Comparison of ENCODE assay signal across 18 cellular contexts in genomic region chr21:38765056-38765455, GRCh38. TPM values are rescaled to one million over a fixed set of nuclear protein-coding genes. Genes with fewer than 3 reads are reported as not detected.
A peak's percentile ranks its signal among the peaks of the same experiment; 100 is the strongest.
DNase-seq lines count a peak whose midpoint lies in the region; ATAC-seq lines count a peak whose summit lies in the region.
"Had no signal": no experiment of that assay in that cellular context is flagged by ENCODE, and none has a peak within 500 bp of the region (broad histone marks: within the 10 kb centered on the region; RNA-seq: fewer than 3 reads in every experiment).

No MANE protein-coding gene starts in this region.

- H3K36me3 Mint-ChIP-seq in activated CD4-positive, alpha-beta T cell treated with anti-CD3 and anti-CD28 coated beads, Interleukin-2, amount 10 ng/mL, durations not matched to agents 7 days and 5 days (ENCODE audit: low read depth), result peaks cover 13% of the 10 kb centered on the region
- H3K36me3 Mint-ChIP-seq in CD4-positive, CD25-positive, alpha-beta regulatory T cell, result no peaks in the 10 kb centered on the region
- no peaks in the 10 kb centered on the region for H3K36me3 Mint-ChIP-seq in T-cell
- H3K36me3 Mint-ChIP-seq in naive thymus-derived CD4-positive, alpha-beta T cell, result peaks cover 0 to 10% (median 4%) of the 10 kb centered on the region in 5 donors

- no peak overlapping the region for H3K27ac ChIP-seq in CD4-positive, CD25-positive, alpha-beta regulatory T cell (ENCODE audit: insufficient read depth, low read length, poor library complexity, severe bottlenecking)
- no peak overlapping the region for H3K27ac ChIP-seq in naive thymus-derived CD4-positive, alpha-beta T cell (ENCODE audit: low read depth, low read length)
- H3K27ac ChIP-seq: A549, HL-60, SK-N-MC had no signal

- peaks cover 12% of the 10 kb centered on the region for H3K9me3 Mint-ChIP-seq in activated CD4-positive, alpha-beta T cell treated with anti-CD3 and anti-CD28 coated beads, Interleukin-2, amount 10 ng/mL, durations not matched to agents 7 days and 5 days
- H3K9me3 Mint-ChIP-seq in CD4-positive, CD25-positive, alpha-beta regulatory T cell, result peaks cover 0 to 2% (median 0%) of the 10 kb centered on the region in 7 donors
- peaks cover 0 to 4% (median 0%) of the 10 kb centered on the region in 3 donors for H3K9me3 Mint-ChIP-seq in T-cell
- H3K9me3 Mint-ChIP-seq in naive thymus-derived CD4-positive, alpha-beta T cell, result peaks cover 0 to 6% (median 0%) of the 10 kb centered on the region in 11 donors

- peaks cover 39% of the 10 kb centered on the region for H3K4me1 Mint-ChIP-seq in activated CD4-positive, alpha-beta T cell treated with anti-CD3 and anti-CD28 coated beads, Interleukin-2, amount 10 ng/mL, durations not matched to agents 7 days and 5 days
- H3K4me1 Mint-ChIP-seq in CD4-positive, CD25-positive, alpha-beta regulatory T cell, result peaks cover 10 to 35% (median 26%) of the 10 kb centered on the region in 4 donors
- H3K4me1 Mint-ChIP-seq in T-cell, result peaks cover 35 to 44% (median 38%) of the 10 kb centered on the region in 3 donors
- H3K4me1 Mint-ChIP-seq in naive thymus-derived CD4-positive, alpha-beta T cell, result peaks cover 15 to 47% (median 36%) of the 10 kb centered on the region in 7 donors

- POLR2A ChIA-PET in activated CD4-positive, alpha-beta T cell treated with anti-CD3 and anti-CD28 coated beads, Interleukin-2, amount 10 ng/mL, durations not matched to agents 7 days and 5 days (lab: Charles Lee), result no interaction called here
- POLR2A ChIA-PET in T-cell (lab: Charles Lee), result no interaction called here
- POLR2A ChIA-PET in naive thymus-derived CD4-positive, alpha-beta T cell (lab: Charles Lee), result no interaction called here

- H3K4me3 Mint-ChIP-seq in activated CD4-positive, alpha-beta T cell treated with anti-CD3 and anti-CD28 coated beads, Interleukin-2, amount 10 ng/mL, durations not matched to agents 7 days and 5 days, result no peak overlapping the region
- peak overlapping the region in 1 of 4 donors; percentile 83 for H3K4me3 Mint-ChIP-seq in CD4-positive, CD25-positive, alpha-beta regulatory T cell
- H3K4me3 Mint-ChIP-seq in T-cell, result peak overlapping the region in 2 of 3 donors; percentile 4 to 36
- H3K4me3 Mint-ChIP-seq in naive thymus-derived CD4-positive, alpha-beta T cell, result peak overlapping the region in 5 of 10 donors; percentile 15 to 98 (median 36)

- H3K27me3 ChIP-seq in CD4-positive, CD25-positive, alpha-beta regulatory T cell (ENCODE audit: control insufficient read depth, insufficient read depth, low read length), result peaks cover 2% of the 10 kb centered on the region
- no peaks in the 10 kb centered on the region for H3K27me3 ChIP-seq in naive thymus-derived CD4-positive, alpha-beta T cell (ENCODE audit: control insufficient read depth in 2 of 2, insufficient read depth in 2 of 2, low read length in 2 of 2)

- H3K9me3 ChIP-seq in CD4-positive, CD25-positive, alpha-beta regulatory T cell (ENCODE audit: control insufficient read depth in 2 of 2, low read length in 2 of 2), result no peaks in the 10 kb centered on the region
- no peaks in the 10 kb centered on the region for H3K9me3 ChIP-seq in naive thymus-derived CD4-positive, alpha-beta T cell (ENCODE audit: control insufficient read depth in 2 of 3, low read length in 3 of 3)

- peaks cover 17% of the 10 kb centered on the region for H3K4me1 ChIP-seq in CD4-positive, CD25-positive, alpha-beta regulatory T cell (ENCODE audit: control insufficient read depth, insufficient read depth, low read length, poor library complexity, severe bottlenecking)
- H3K4me1 ChIP-seq in naive thymus-derived CD4-positive, alpha-beta T cell (ENCODE audit: control insufficient read depth in 2 of 2, insufficient read depth in 2 of 2, low read length in 2 of 2), result peaks cover 24% of the 10 kb centered on the region in 2 donors
- H3K4me1 ChIP-seq: HAP-1 had no signal

- DNase-seq in activated CD4-positive, alpha-beta T cell treated with anti-CD3 and anti-CD28 coated beads, Interleukin-2, amount 10 ng/mL, durations not matched to agents 7 days and 5 days, result no peak
- no peak for DNase-seq in activated CD4-positive, alpha-beta T cell treated with anti-CD3 and anti-CD28 coated beads for 48 hours
- DNase-seq in CD4-positive, CD25-positive, alpha-beta regulatory T cell, result no peak
- no peak for DNase-seq in T-cell
- DNase-seq in naive thymus-derived CD4-positive, alpha-beta T cell, result no peak
- DNase-seq in cerebellar nuclear complex (lab: John Stamatoyannopoulos, UW), result no peak
- DNase-seq in HT-29 (ENCODE audit: low spot score), result no peak
- DNase-seq in occipital lobe (lab: John Stamatoyannopoulos, UW), result no peak
- DNase-seq: AML-193, DND-41, NCI-H1417, NCI-H1930, NCI-H748 treated with DMSO at 0.1 percent for 48 hours, PC-3 had no signal

- no peaks in the 10 kb centered on the region for H3K27me3 Mint-ChIP-seq in activated CD4-positive, alpha-beta T cell treated with anti-CD3 and anti-CD28 coated beads, Interleukin-2, amount 10 ng/mL, durations not matched to agents 7 days and 5 days
- H3K27me3 Mint-ChIP-seq in CD4-positive, CD25-positive, alpha-beta regulatory T cell, result peaks cover 32% of the 10 kb centered on the region
- H3K27me3 Mint-ChIP-seq in T-cell, result no peaks in the 10 kb centered on the region
- peaks cover 0 to 2% (median 0%) of the 10 kb centered on the region in 5 donors for H3K27me3 Mint-ChIP-seq in naive thymus-derived CD4-positive, alpha-beta T cell

- intact Hi-C loops in naive thymus-derived CD4-positive, alpha-beta T cell (cut with micrococcal nuclease), result loop anchor here (5.0 to 10.0 kb wide), 2 partner anchors 547 to 620 kb away; partner anchors contain the start of gene BRWD1 (in 1 of the 2)

- peak overlapping the region; percentile 100 for H3K27ac Mint-ChIP-seq in activated CD4-positive, alpha-beta T cell treated with anti-CD3 and anti-CD28 coated beads, Interleukin-2, amount 10 ng/mL, durations not matched to agents 7 days and 5 days
- H3K27ac Mint-ChIP-seq in CD4-positive, CD25-positive, alpha-beta regulatory T cell, result peak overlapping the region; percentile 5 to 80 (median 41)
- peak overlapping the region in 1 of 2 donors; percentile 99 for H3K27ac Mint-ChIP-seq in T-cell
- peak overlapping the region in 8 of 9 donors; percentile 17 to 99 (median 84) for H3K27ac Mint-ChIP-seq in naive thymus-derived CD4-positive, alpha-beta T cell

- ATAC-seq in CD4-positive, CD25-positive, alpha-beta regulatory T cell (ENCODE audit: low read depth in 2 of 2), result no peak
- no peak for ATAC-seq in T-cell (replicated peaks in 1 of 4)
- no peak for ATAC-seq in naive thymus-derived CD4-positive, alpha-beta T cell
- ATAC-seq: A549, PC-3 had no signal

- H3K36me3 ChIP-seq in CD4-positive, CD25-positive, alpha-beta regulatory T cell (ENCODE audit: control insufficient read depth, insufficient read depth, low read length), result no peaks in the 10 kb centered on the region
- H3K36me3 ChIP-seq in naive thymus-derived CD4-positive, alpha-beta T cell (ENCODE audit: control insufficient read depth in 2 of 3, insufficient read depth in 3 of 3, low read length in 3 of 3), result no peaks in the 10 kb centered on the region
- H3K36me3 ChIP-seq: HAP-1 had no signal

- H3K4me3 ChIP-seq in CD4-positive, CD25-positive, alpha-beta regulatory T cell (ENCODE audit: low read depth, low read length), result no peak overlapping the region
- no peak overlapping the region for H3K4me3 ChIP-seq in naive thymus-derived CD4-positive, alpha-beta T cell (ENCODE audit: low read length)
- H3K4me3 ChIP-seq: A549, HAP-1, SK-N-MC had no signal

- CTCF ChIA-PET in activated CD4-positive, alpha-beta T cell treated with anti-CD3 and anti-CD28 coated beads, Interleukin-2, amount 10 ng/mL, durations not matched to agents 7 days and 5 days (lab: Charles Lee), result interaction anchor here (0.5 to 1.6 kb wide), 5 partner anchors 9 to 85 kb away, joined by 3 to 4 read pairs (median 3); no protein-coding TSS in a partner anchor
- CTCF ChIA-PET in T-cell (lab: Charles Lee), result no interaction called here
- CTCF ChIA-PET in naive thymus-derived CD4-positive, alpha-beta T cell (lab: Charles Lee), result no interaction called here

RNA-seq across cellular contexts. Expression of gene ETS2, which starts 40.7 kb away (rescaled TPM):
- total RNA-seq in activated CD4-positive, alpha-beta T cell treated with anti-CD3 and anti-CD28 coated beads, Interleukin-2, amount 10 ng/mL, durations not matched to agents 7 days and 5 days, result 10 to 100 TPM; 15.2 to 19.7 TPM
- 12.3 TPM for total RNA-seq in CD4-positive, CD25-positive, alpha-beta regulatory T cell
- 1 to 10 TPM; 2.6 to 5.8 (median 4.4) TPM for polyA plus RNA-seq in CD4-positive, CD25-positive, alpha-beta regulatory T cell
- total RNA-seq in T-cell (10 to 100 TPM; 12.3 to 17.3 (median 16.5) TPM), occipital lobe (9.8 TPM)
- total RNA-seq in naive thymus-derived CD4-positive, alpha-beta T cell, result 10 to 100 TPM; 15.6 to 61.1 (median 20.9) TPM
- 1 to 10 TPM; 3.4 to 9.7 TPM for polyA plus RNA-seq in naive thymus-derived CD4-positive, alpha-beta T cell
- 171 and 172 TPM in 2 replicates for total RNA-seq in HT-29 (2014; rRNA removed; shearing (Covaris generic))
